8 cellular contexts compared by ENCODE assay signal in the genomic region with DNA sequence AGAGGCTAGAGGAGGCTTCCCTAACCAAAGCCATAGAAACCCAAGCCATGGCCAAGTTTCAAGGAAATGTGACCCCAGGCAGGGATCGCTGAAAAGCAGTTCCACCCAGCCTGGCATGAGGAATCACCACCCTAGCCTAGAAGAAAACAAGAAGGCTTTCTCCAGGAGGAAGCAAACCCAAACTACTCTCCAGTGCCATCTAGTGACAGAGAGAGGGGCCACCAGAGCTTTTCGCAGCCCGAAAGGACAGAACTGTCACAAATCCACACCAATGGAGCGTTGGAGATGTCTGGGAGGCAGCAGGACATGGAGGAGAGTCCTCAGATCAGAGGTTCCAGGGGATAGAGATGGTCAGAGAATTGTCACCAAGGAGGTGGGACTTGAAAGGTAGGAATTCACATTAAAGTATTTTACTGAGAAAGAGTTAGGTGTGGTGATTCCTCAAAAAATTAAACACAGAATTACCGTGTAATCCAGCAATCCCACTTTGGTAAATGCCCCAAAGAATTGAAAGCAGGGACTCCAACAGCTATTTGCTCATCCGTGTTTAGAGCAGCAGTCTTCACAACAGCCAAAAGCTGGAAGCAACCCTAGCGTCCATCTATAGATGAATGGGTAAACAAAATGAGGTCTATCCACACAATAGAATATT.
DNase-seq lines count a peak whose midpoint lies in the region; ATAC-seq, FAIRE-seq and TF ChIP-seq lines count a peak whose summit lies in the region.

No MANE protein-coding gene starts in this region.

- TF ChIP-seq CTCF in prostate gland (IDR thresholded peaks at IDR 0.05), result peak in 3 of 4 experiments; percentile 60 to 83 (median 77)

- peak; percentile 60 for ATAC-seq in Right ventricle myocardium superior (ENCODE audit: poor library complexity)
- ATAC-seq in HG02588 (IDR thresholded peaks at IDR 0.05; ENCODE audit: unreplicated experiment), result no peak
- ATAC-seq in GM19328 (IDR thresholded peaks at IDR 0.05; ENCODE audit: unreplicated experiment), result no peak

- H3K36me3 ChIP-seq in prostate gland, result no peaks in the 10 kb centered on the region

- no peak for TF ChIP-seq POLR2A in prostate gland (IDR thresholded peaks at IDR 0.05)

- 18% methylated on average over 7 of the region's 7 CpGs for WGBS in prostate gland

- H3K4me3 ChIP-seq in prostate gland, result no peak overlapping the region

- no peak overlapping the region for H3K27ac ChIP-seq in prostate gland

- no peaks in the 10 kb centered on the region for H3K27me3 ChIP-seq in prostate gland (replicated peaks; ENCODE audit: insufficient read depth)

- peak; percentile 53 for DNase-seq in DMS114 treated with DMSO at 0.1 percent for 48 hours (lab: John Stamatoyannopoulos, UW; ENCODE audit: unreplicated experiment)
- peak; percentile 75 for DNase-seq in HuH-7.5 (ENCODE audit: low spot score)
- peak; percentile 48 for DNase-seq in RCC 7860 (ENCODE audit: low spot score)
- peak; percentile 47 for DNase-seq in activated naive CD4-positive, alpha-beta T cell treated with Interleukin-2 at 50 U/mL for 16 hours
- no peak for DNase-seq in Right ventricle myocardium superior
- peak; percentile 62 for DNase-seq in prostate gland (ENCODE audit: low spot score)

- intact Hi-C loops in Right ventricle myocardium superior (cut with DNase I), result loop anchor here (5.0 kb wide), 2 partner anchors 204 to 274 kb away; no protein-coding TSS in a partner anchor
- intact Hi-C loops in prostate gland (cut with DNase I), result loop anchor here (5.0 kb wide), 1 partner anchor 274 kb away; no protein-coding TSS in a partner anchor

- no peaks in the 10 kb centered on the region for H3K4me1 ChIP-seq in prostate gland (replicated peaks)

- H3K9me3 ChIP-seq in prostate gland, result no peaks in the 10 kb centered on the region

- FAIRE-seq in RCC 7860 (lab: Jason Lieb, UNC), result no peak
